Comparison of ENCODE assay signal across 12 cellular contexts in the genomic region with DNA sequence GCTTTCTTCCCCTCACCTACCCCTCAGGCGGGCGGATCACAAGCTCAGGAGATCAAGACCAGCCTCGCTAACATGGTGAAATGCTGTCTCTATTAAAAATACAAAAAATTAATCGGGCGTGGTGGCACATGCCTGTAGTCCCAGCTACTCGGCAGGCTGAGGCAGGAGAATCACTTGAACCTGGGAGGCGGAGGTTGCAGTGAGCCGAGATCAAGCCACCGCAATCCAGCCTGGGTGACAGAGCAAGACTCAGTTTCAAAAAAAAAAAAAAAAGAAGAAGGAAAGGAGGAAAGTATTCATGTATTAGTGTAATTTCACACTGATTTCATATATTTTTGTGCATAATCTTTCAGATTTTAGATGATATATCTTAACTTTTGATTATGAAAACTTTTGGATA. TPM values are rescaled to one million over a fixed set of nuclear protein-coding genes. Genes with fewer than 3 reads are reported as not detected.
DNase-seq lines count a peak whose midpoint lies in the region; ATAC-seq and TF ChIP-seq lines count a peak whose summit lies in the region.
"Not testable (repeated sequence)": the region's sequence is repeated elsewhere in the genome, so short reads cannot be mapped to it uniquely, and the experiment has no call there.
"Had no signal": no experiment of that assay in that cellular context is flagged by ENCODE, and none has a peak within 500 bp of the region (broad histone marks: within the 10 kb centered on the region; RNA-seq: fewer than 3 reads in every experiment).

No MANE protein-coding gene starts in this region.

- TF ChIP-seq CTCF in adrenal gland (IDR thresholded peaks at IDR 0.05); heart left ventricle (IDR thresholded peaks at IDR 0.05); suprapubic skin (IDR thresholded peaks at IDR 0.05): not testable (repeated sequence)

- intact Hi-C loops in adrenal gland (cut with DNase I): not testable (repeated sequence)
- intact Hi-C loops in heart left ventricle (cut with DNase I): loop anchor here in 3 of 10 donors (5.0 to 10.0 kb wide), 2 partner anchors 56 to 59 kb away; partner anchors contain the start of gene TMEM254 (in 3 of the 3)

- not testable (repeated sequence) for H3K27me3 ChIP-seq in GM23248 (replicated peaks; ENCODE audit: insufficient read depth); adrenal gland; esophagus (ENCODE audit: control insufficient read depth in 1 of 2, insufficient read depth in 2 of 2, low read length in 2 of 2); rectal smooth muscle tissue (ENCODE audit: control insufficient read depth, insufficient read depth, low read length); suprapubic skin
- H3K27me3 ChIP-seq in heart left ventricle: peaks cover 0 to 19% (median 0%) of the 10 kb centered on the region in 9 donors

- H3F3A ChIP-seq in GM23248 (ENCODE audit: insufficient read depth): peaks cover 28% of the 10 kb centered on the region

- H3K79me2 ChIP-seq in GM23248 (ENCODE audit: insufficient read depth): not testable (repeated sequence)

- H3K36me3 ChIP-seq in GM23248 (ENCODE audit: low read depth); adrenal gland (replicated peaks in 1 of 2); esophagus (ENCODE audit: control insufficient read depth in 2 of 2, insufficient read depth in 2 of 2, low read length in 1 of 2); heart left ventricle; mesodermal cell (ENCODE audit: control insufficient read depth, insufficient read depth, low read length); rectal smooth muscle tissue (ENCODE audit: control insufficient read depth, insufficient read depth, low read length); suprapubic skin: not testable (repeated sequence)

- peaks cover 46% of the 10 kb centered on the region for H3K4me1 ChIP-seq in GM23248 (ENCODE audit: insufficient read depth)
- H3K4me1 ChIP-seq in adrenal gland (replicated peaks in 1 of 2); esophagus (ENCODE audit: control insufficient read depth in 2 of 2, insufficient read depth in 2 of 2, low read length in 1 of 2); mesodermal cell (ENCODE audit: control insufficient read depth, insufficient read depth, low read length, poor library complexity, severe bottlenecking); rectal smooth muscle tissue (ENCODE audit: control insufficient read depth, insufficient read depth, low read length): not testable (repeated sequence)
- H3K4me1 ChIP-seq in heart left ventricle: peaks cover 0 to 61% (median 30%) of the 10 kb centered on the region in 12 donors
- peaks cover 55% of the 10 kb centered on the region for H3K4me1 ChIP-seq in suprapubic skin

- H3K27ac ChIP-seq in GM23248: peak overlapping the region; percentile 78
- H3K27ac ChIP-seq in adrenal gland: peak overlapping the region in 4 of 5 donors; percentile 3 to 88 (median 49)
- H3K27ac ChIP-seq in esophagus (ENCODE audit: low read depth in 2 of 2, low read length in 1 of 2): peak overlapping the region; percentile 53 to 54
- peak overlapping the region; percentile 69 to 90 (median 82) for H3K27ac ChIP-seq in heart left ventricle
- not testable (repeated sequence) for H3K27ac ChIP-seq in mesodermal cell (ENCODE audit: low read depth, low read length, severe bottlenecking); rectal smooth muscle tissue (ENCODE audit: low read depth, low read length)
- H3K27ac ChIP-seq in suprapubic skin: peak overlapping the region; percentile 85

- peak overlapping the region; percentile 79 for H2AFZ ChIP-seq in GM23248

- in situ Hi-C loops in GM23248 (cut with MboI): not testable (repeated sequence)

- not testable (repeated sequence) for H4K20me1 ChIP-seq in GM23248 (ENCODE audit: insufficient read depth)

- 13 to 16% methylated on average over 9 of the region's 9 CpGs for WGBS in GM23248 (ENCODE audit: low coverage in 1 of 2, low lambda C conversion rate in 2 of 2, missing lambda C conversion rate in 2 of 2), 2 experiments
- WGBS in adrenal gland, 4 donors: 75 to 95% (median 77%) methylated on average over 8 to 9 of the region's 9 CpGs
- WGBS in esophagus, 2 donors: 47 to 64% methylated on average over 9 of the region's 9 CpGs
- WGBS in heart left ventricle, 4 donors: 62 to 75% (median 71%) methylated on average over 9 of the region's 9 CpGs
- 85 to 89% methylated on average over 8 of the region's 9 CpGs for WGBS in mesodermal cell (ENCODE audit: insufficient coverage in 2 of 2), 2 experiments
- 39% methylated on average over 9 of the region's 9 CpGs for WGBS in suprapubic skin

- ATAC-seq in heart left ventricle: not testable (repeated sequence)

- TF ChIP-seq POLR2A in adrenal gland (IDR thresholded peaks at IDR 0.05); heart left ventricle (IDR thresholded peaks at IDR 0.05); suprapubic skin (IDR thresholded peaks at IDR 0.05): not testable (repeated sequence)

- peak overlapping the region; percentile 100 for H3K4me2 ChIP-seq in GM23248 (ENCODE audit: unreplicated experiment)

- TF ChIP-seq EP300 in suprapubic skin (IDR thresholded peaks at IDR 0.05): not testable (repeated sequence)

- H3K4me3 ChIP-seq in GM23248: peak overlapping the region; percentile 84
- H3K4me3 ChIP-seq in adrenal gland: peak overlapping the region in 1 of 4 donors; percentile 58
- H3K4me3 ChIP-seq in esophagus (ENCODE audit: low read depth in 1 of 2, low read length in 2 of 2): not testable (repeated sequence)
- peak overlapping the region; percentile 30 to 73 (median 62) for H3K4me3 ChIP-seq in heart left ventricle
- peak overlapping the region; percentile 44 for H3K4me3 ChIP-seq in mesodermal cell (ENCODE audit: extremely low read depth, insufficient read depth, low read length, poor library complexity, severe bottlenecking)
- H3K4me3 ChIP-seq in rectal smooth muscle tissue (ENCODE audit: low read length): peak overlapping the region; percentile 5
- H3K4me3 ChIP-seq in suprapubic skin: peak overlapping the region; percentile 52

- H3K9me2 ChIP-seq in GM23248 (ENCODE audit: insufficient read depth): not testable (repeated sequence)

- not testable (repeated sequence) for DNase-seq in GM23248, adrenal gland
- DNase-seq in heart left ventricle: peak in 1 of 5 donors; percentile 10
- DNase-seq in suprapubic skin (ENCODE audit: low spot score in 2 of 2): peak in 1 of 2 donors; percentile 56

- not testable (repeated sequence) for H3K9me3 ChIP-seq in GM23248 (ENCODE audit: low read depth); adrenal gland (replicated peaks in 1 of 3); esophagus (ENCODE audit: control insufficient read depth in 2 of 2, insufficient read depth in 1 of 2, low read depth in 1 of 2, low read length in 1 of 2); heart left ventricle; mesodermal cell (ENCODE audit: control insufficient read depth, low read length); suprapubic skin

- peak overlapping the region; percentile 94 for H3K9ac ChIP-seq in GM23248
- H3K9ac ChIP-seq in rectal smooth muscle tissue (ENCODE audit: low read length): not testable (repeated sequence)

RNA-seq across cellular contexts. Expression of gene PLAC9, which starts 1.2 kb away (rescaled TPM):
- total RNA-seq in GM23248 (2014; rRNA removed; shearing (Covaris generic)): 8.8 and 19.6 TPM in 2 replicates
- polyA plus RNA-seq in GM23248 (2016; fragmentation: Nextera tagmentation; extraction: Ambion mirVana): 117 and 118 TPM in 2 replicates
- total RNA-seq in adrenal gland: 10 to 100 TPM; 11.7 to 26.9 (median 24.0) TPM
- polyA plus RNA-seq in adrenal gland: 10 to 100 TPM in 2 of 3 donors, 1 to 10 TPM in 1; 1.8 to 67.6 (median 61.4) TPM
- polyA plus RNA-seq in esophagus: 1 to 10 TPM; 5.5 to 5.8 TPM
- total RNA-seq in heart left ventricle: 10 to 100 TPM; 16.5 to 51.6 (median 25.1) TPM
- 10 to 100 TPM; 26.5 to 45.8 TPM for polyA plus RNA-seq in heart left ventricle
- polyA plus RNA-seq in mesodermal cell (2013, experiment 1 of 2): 7.5 TPM
- polyA plus RNA-seq in mesodermal cell (2013, experiment 2 of 2): 6.0 TPM
- total RNA-seq in suprapubic skin: 10 to 100 TPM in 2 of 4 donors, 1 to 10 TPM in 2; 5.6 to 18.5 (median 9.2) TPM
- total RNA-seq: activated CD4-positive, alpha-beta memory T cell treated with anti-CD3 and anti-CD28 coated beads, Interleukin-2, amount 10 ng/mL, durations not matched to agents 7 days and 5 days; Caco-2; T-helper 17 cell had no signal
- polyA plus RNA-seq: immature natural killer cell, neural cell had no signal

RNA-seq across cellular contexts. Expression of gene TMEM254, which starts 55.2 kb away (rescaled TPM):
- 14.4 and 18.4 TPM in 2 replicates for total RNA-seq in GM23248 (2014; rRNA removed; shearing (Covaris generic))
- 38.4 and 39.2 TPM in 2 replicates for polyA plus RNA-seq in GM23248 (2016; fragmentation: Nextera tagmentation; extraction: Ambion mirVana)
- 10 to 100 TPM in 7 of 8 donors, 1 to 10 TPM in 1; 8.8 to 34.3 (median 27.2) TPM for total RNA-seq in adrenal gland
- polyA plus RNA-seq in adrenal gland: 10 to 100 TPM; 10.2 to 47.2 (median 11.8) TPM
- 10 to 100 TPM; 24.9 to 39.3 TPM for polyA plus RNA-seq in esophagus
- 10 to 100 TPM in 3 of 9 donors, 1 to 10 TPM in 6; 4.7 to 13.4 (median 7.0) TPM for total RNA-seq in heart left ventricle
- polyA plus RNA-seq in heart left ventricle: 1 to 10 TPM; 6.4 to 8.1 TPM
- polyA plus RNA-seq in mesodermal cell (2013, experiment 1 of 2): 24.0 TPM
- polyA plus RNA-seq in mesodermal cell (2013, experiment 2 of 2): 28.1 TPM
- 10 to 100 TPM; 34.0 to 90.8 (median 77.2) TPM for total RNA-seq in suprapubic skin
